In the genomic region with DNA sequence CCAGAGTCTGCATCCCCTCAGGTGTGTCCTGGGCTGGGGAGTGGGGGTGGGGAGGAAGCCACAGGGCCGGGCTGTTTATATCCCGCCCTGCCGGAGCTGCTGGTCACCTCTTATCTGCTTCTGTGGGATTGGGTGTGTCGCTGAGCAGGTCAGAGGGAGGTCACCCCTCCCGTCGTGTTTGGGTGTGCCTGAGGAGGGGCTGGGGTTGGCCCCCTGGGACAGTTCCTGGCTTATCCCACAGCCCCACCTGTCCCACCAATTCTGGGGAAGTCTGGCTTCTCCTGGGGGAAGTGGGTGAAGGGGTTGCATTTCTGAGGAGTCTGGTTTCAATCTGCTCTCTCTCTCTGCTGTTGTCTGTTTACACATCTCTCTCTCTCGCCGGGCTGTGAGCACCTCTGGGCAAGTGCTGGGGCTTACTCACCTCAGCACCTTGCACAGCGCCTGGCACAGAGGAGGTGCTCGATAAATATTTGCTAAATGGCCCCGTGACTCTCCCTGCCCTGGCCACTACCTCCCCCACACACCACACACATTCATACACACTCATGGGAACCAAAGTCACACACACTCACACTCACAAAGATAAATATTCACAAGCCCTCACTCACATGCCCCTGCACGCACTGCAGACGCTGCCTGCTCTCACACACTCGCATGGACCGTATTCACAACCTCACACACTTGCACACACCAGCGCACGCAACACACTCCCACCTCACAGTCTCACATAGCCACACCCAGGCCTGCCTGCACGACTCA, we compare ENCODE assay signal across 1 cellular context.
A peak's percentile ranks its signal among the peaks of the same experiment; 100 is the strongest.
TF ChIP-seq lines count a peak whose summit lies in the region.

No MANE protein-coding gene starts in this region.

TF ChIP-seq in GM12878, 131 proteins besides CTCF, POLR2A, EP300 and RAD21:
- TF ChIP-seq, protein P1, sequence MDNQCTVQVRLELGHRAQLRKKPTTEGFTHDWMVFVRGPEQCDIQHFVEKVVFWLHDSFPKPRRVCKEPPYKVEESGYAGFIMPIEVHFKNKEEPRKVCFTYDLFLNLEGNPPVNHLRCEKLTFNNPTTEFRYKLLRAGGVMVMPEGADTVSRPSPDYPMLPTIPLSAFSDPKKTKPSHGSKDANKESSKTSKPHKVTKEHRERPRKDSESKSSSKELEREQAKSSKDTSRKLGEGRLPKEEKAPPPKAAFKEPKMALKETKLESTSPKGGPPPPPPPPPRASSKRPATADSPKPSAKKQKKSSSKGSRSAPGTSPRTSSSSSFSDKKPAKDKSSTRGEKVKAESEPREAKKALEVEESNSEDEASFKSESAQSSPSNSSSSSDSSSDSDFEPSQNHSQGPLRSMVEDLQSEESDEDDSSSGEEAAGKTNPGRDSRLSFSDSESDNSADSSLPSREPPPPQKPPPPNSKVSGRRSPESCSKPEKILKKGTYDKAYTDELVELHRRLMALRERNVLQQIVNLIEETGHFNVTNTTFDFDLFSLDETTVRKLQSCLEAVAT (IDR thresholded peaks at IDR 0.05) = no peak
- TF ChIP-seq TCF3 (IDR thresholded peaks at IDR 0.05; ENCODE audit: borderline replicate concordance, insufficient read depth, low read depth, low read length) (0 out of 2 replicates have a peak, but pooled peaks have one; percentile 6), SUPT20H (IDR thresholded peaks at IDR 0.05; ENCODE audit: borderline replicate concordance, control insufficient read depth, low read depth, low read length) (no peak), ZZZ3 (IDR thresholded peaks at IDR 0.05; ENCODE audit: control insufficient read depth, insufficient read length, low read depth) (no peak), NR2F1 (conservative IDR thresholded peaks at IDR 0.05) (no peak), ZNF384 (IDR thresholded peaks at IDR 0.05; ENCODE audit: borderline replicate concordance, low read depth, low read length) (no peak), HDAC6 (IDR thresholded peaks at IDR 0.05; ENCODE audit: unreplicated experiment) (no peak), GABPA (IDR thresholded peaks at IDR 0.05; ENCODE audit: low read depth) (no peak), NR2C2 (IDR thresholded peaks at IDR 0.05; ENCODE audit: borderline replicate concordance, control insufficient read depth, insufficient read length, low read depth) (no peak), KLF5 (IDR thresholded peaks at IDR 0.05; ENCODE audit: partially characterized antibody) (no peak), BMI1 (IDR thresholded peaks at IDR 0.05; ENCODE audit: borderline replicate concordance) (no peak)
- TF ChIP-seq, protein P2, sequence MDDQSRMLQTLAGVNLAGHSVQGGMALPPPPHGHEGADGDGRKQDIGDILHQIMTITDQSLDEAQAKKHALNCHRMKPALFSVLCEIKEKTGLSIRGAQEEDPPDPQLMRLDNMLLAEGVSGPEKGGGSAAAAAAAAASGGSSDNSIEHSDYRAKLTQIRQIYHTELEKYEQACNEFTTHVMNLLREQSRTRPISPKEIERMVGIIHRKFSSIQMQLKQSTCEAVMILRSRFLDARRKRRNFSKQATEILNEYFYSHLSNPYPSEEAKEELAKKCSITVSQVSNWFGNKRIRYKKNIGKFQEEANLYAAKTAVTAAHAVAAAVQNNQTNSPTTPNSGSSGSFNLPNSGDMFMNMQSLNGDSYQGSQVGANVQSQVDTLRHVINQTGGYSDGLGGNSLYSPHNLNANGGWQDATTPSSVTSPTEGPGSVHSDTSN (IDR thresholded peaks at IDR 0.05; ENCODE audit: insufficient replicate concordance, low read depth, low read length) = no peak
- TF ChIP-seq, protein P3, sequence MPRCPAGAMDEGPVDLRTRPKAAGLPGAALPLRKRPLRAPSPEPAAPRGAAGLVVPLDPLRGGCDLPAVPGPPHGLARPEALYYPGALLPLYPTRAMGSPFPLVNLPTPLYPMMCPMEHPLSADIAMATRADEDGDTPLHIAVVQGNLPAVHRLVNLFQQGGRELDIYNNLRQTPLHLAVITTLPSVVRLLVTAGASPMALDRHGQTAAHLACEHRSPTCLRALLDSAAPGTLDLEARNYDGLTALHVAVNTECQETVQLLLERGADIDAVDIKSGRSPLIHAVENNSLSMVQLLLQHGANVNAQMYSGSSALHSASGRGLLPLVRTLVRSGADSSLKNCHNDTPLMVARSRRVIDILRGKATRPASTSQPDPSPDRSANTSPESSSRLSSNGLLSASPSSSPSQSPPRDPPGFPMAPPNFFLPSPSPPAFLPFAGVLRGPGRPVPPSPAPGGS (IDR thresholded peaks at IDR 0.05; ENCODE audit: borderline replicate concordance, insufficient read depth, low read depth, low read length, poor library complexity, severe bottlenecking) = peak; percentile 6
- TF ChIP-seq, protein P4, sequence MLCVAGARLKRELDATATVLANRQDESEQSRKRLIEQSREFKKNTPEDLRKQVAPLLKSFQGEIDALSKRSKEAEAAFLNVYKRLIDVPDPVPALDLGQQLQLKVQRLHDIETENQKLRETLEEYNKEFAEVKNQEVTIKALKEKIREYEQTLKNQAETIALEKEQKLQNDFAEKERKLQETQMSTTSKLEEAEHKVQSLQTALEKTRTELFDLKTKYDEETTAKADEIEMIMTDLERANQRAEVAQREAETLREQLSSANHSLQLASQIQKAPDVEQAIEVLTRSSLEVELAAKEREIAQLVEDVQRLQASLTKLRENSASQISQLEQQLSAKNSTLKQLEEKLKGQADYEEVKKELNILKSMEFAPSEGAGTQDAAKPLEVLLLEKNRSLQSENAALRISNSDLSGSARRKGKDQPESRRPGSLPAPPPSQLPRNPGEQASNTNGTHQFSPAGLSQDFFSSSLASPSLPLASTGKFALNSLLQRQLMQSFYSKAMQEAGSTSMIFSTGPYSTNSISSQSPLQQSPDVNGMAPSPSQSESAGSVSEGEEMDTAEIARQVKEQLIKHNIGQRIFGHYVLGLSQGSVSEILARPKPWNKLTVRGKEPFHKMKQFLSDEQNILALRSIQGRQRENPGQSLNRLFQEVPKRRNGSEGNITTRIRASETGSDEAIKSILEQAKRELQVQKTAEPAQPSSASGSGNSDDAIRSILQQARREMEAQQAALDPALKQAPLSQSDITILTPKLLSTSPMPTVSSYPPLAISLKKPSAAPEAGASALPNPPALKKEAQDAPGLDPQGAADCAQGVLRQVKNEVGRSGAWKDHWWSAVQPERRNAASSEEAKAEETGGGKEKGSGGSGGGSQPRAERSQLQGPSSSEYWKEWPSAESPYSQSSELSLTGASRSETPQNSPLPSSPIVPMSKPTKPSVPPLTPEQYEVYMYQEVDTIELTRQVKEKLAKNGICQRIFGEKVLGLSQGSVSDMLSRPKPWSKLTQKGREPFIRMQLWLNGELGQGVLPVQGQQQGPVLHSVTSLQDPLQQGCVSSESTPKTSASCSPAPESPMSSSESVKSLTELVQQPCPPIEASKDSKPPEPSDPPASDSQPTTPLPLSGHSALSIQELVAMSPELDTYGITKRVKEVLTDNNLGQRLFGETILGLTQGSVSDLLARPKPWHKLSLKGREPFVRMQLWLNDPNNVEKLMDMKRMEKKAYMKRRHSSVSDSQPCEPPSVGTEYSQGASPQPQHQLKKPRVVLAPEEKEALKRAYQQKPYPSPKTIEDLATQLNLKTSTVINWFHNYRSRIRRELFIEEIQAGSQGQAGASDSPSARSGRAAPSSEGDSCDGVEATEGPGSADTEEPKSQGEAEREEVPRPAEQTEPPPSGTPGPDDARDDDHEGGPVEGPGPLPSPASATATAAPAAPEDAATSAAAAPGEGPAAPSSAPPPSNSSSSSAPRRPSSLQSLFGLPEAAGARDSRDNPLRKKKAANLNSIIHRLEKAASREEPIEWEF (IDR thresholded peaks at IDR 0.05; ENCODE audit: insufficient replicate concordance, low read depth, low read length) = no peak
- TF ChIP-seq, protein P5, sequence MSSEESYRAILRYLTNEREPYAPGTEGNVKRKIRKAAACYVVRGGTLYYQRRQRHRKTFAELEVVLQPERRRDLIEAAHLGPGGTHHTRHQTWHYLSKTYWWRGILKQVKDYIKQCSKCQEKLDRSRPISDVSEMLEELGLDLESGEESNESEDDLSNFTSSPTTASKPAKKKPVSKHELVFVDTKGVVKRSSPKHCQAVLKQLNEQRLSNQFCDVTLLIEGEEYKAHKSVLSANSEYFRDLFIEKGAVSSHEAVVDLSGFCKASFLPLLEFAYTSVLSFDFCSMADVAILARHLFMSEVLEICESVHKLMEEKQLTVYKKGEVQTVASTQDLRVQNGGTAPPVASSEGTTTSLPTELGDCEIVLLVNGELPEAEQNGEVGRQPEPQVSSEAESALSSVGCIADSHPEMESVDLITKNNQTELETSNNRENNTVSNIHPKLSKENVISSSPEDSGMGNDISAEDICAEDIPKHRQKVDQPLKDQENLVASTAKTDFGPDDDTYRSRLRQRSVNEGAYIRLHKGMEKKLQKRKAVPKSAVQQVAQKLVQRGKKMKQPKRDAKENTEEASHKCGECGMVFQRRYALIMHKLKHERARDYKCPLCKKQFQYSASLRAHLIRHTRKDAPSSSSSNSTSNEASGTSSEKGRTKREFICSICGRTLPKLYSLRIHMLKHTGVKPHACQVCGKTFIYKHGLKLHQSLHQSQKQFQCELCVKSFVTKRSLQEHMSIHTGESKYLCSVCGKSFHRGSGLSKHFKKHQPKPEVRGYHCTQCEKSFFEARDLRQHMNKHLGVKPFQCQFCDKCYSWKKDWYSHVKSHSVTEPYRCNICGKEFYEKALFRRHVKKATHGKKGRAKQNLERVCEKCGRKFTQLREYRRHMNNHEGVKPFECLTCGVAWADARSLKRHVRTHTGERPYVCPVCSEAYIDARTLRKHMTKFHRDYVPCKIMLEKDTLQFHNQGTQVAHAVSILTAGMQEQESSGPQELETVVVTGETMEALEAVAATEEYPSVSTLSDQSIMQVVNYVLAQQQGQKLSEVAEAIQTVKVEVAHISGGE (CRISPR knock-in tag; IDR thresholded peaks at IDR 0.05) = no peak
TF ChIP-seq in GM12878: peak in this region for 2.
